ENCODE assay signal across 8 cellular contexts in the genomic region with DNA sequence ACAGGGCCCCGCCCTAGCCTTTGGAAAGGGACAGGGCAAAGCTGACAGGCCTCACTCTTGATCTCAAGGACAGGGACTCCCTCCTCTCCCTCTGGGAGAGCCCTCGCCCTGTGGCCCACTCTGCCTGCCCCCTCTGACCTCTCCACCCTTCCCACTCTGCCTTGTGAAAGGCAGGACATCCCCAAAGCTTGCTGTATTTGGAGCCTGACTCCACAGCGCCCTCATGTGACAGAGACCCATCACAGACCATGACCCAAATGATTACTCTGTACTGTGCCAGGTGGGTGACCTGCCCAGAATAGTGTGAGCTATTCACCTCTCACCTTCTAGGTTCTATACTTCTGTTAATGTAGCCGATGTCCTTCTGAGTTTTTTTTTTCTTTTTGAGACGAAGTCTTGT. TPM values are rescaled to one million over a fixed set of nuclear protein-coding genes. Genes with fewer than 3 reads are reported as not detected.
DNase-seq lines count a peak whose midpoint lies in the region; ATAC-seq and TF ChIP-seq lines count a peak whose summit lies in the region.

No MANE protein-coding gene starts in this region.

- peaks cover 4% of the 10 kb centered on the region for H3K36me3 Mint-ChIP-seq in MCF 10A (ENCODE audit: insufficient read depth, unreplicated experiment)

- intact Hi-C loops in MCF 10A (cut with micrococcal nuclease), result loop anchor here (1.0 kb wide), 1 partner anchor 52 kb away; no protein-coding TSS in a partner anchor

- H3K27ac Mint-ChIP-seq in MCF 10A (ENCODE audit: low read depth, unreplicated experiment), result no peak overlapping the region

- no peaks in the 10 kb centered on the region for H3K4me1 Mint-ChIP-seq in MCF 10A (ENCODE audit: insufficient read depth, unreplicated experiment)

- POLR2A ChIA-PET in MCF 10A (lab: Yijun Ruan, JAX), result interaction anchor here (0.5 to 0.6 kb wide), 2 partner anchors 51 to 54 kb away, joined by 3 to 5 read pairs; no protein-coding TSS in a partner anchor

- H3K4me3 Mint-ChIP-seq in MCF 10A (ENCODE audit: unreplicated experiment), result no peak overlapping the region

- ATAC-seq in HG02763 (IDR thresholded peaks at IDR 0.05; ENCODE audit: unreplicated experiment), result no peak

- BruUV-seq in MCF 10A (replicated peaks; lab: Mats Ljungman, UMichigan), result no TSS peak

- DNase-seq in activated T-cell treated with anti-CD3 and anti-CD28 coated beads, Interleukin-2, amount 50 U/mL, for 48 hours, result peak; percentile 51 to 60
- no peak for DNase-seq in activated T-cell treated with anti-CD3 and anti-CD28 coated beads, Interleukin-2, amount 50 U/mL, for 1 hour
- peak; percentile 29 for DNase-seq in NCI-H345 (lab: John Stamatoyannopoulos, UW)
- peak; percentile 75 for DNase-seq in MCF 10A (ENCODE audit: unreplicated experiment)
- DNase-seq in left kidney (ENCODE audit: low read depth, low spot score), result peak; percentile 50
- no peak for DNase-seq in NCI-H187 (lab: John Stamatoyannopoulos, UW)
- no peak for DNase-seq in globus pallidus (ENCODE audit: low spot score)

- TF ChIP-seq CTCF in MCF 10A (IDR thresholded peaks at IDR 0.05; ENCODE audit: unreplicated experiment), result peak; percentile 62

- no peaks in the 10 kb centered on the region for H3K9me3 Mint-ChIP-seq in MCF 10A (ENCODE audit: unreplicated experiment)

- CTCF ChIA-PET in MCF 10A (lab: Yijun Ruan, JAX), result interaction anchor here (0.5 to 14.6 kb wide), 21 partner anchors 9 to 406 kb away, joined by 3 to 238 read pairs (median 4); partner anchors contain the start of gene P2RY2

- H3K27me3 Mint-ChIP-seq in MCF 10A (ENCODE audit: insufficient read depth, unreplicated experiment), result no peaks in the 10 kb centered on the region

RNA-seq across cellular contexts. Expression of gene P2RY2, which starts 18.8 kb away (rescaled TPM):
- 0.56 and 1.0 TPM in 2 replicates for total RNA-seq in MCF 10A (2022)

RNA-seq across cellular contexts. Expression of gene P2RY6, which starts 35.3 kb away (rescaled TPM):
- total RNA-seq in MCF 10A (2022), result not detected in 2 replicates

Comparison
In these comparisons a context has a peak if more than half of its experiments do, and no peak if none do; other contexts are left out.
1. DNase-seq: peak in activated T-cell treated with anti-CD3 and anti-CD28 coated beads, Interleukin-2, amount 50 U/mL, for 48 hours (2 of 2), NCI-H345 (single experiment), MCF 10A (single experiment) and left kidney (single experiment); none in activated T-cell treated with anti-CD3 and anti-CD28 coated beads, Interleukin-2, amount 50 U/mL, for 1 hour (single experiment), NCI-H187 (0 of 2) and globus pallidus (single experiment).